1 cellular context compared by ENCODE assay signal in genomic region chr12:117118838-117119591, GRCh38.
TF ChIP-seq lines count a peak whose summit lies in the region.

No MANE protein-coding gene starts in this region.

TF ChIP-seq in HepG2, 621 proteins besides CTCF, POLR2A, EP300 and RAD21 (continued from another document):
- TF ChIP-seq ARID5B (CRISPR knock-in tag; IDR thresholded peaks at IDR 0.05) (peak; percentile 35), ZFP36L2 (CRISPR knock-in tag; IDR thresholded peaks at IDR 0.05) (no peak), ZNF329 (CRISPR knock-in tag; IDR thresholded peaks at IDR 0.05; ENCODE audit: low read depth) (no peak), MIER2 (CRISPR knock-in tag; IDR thresholded peaks at IDR 0.05) (no peak), ETS1 (CRISPR knock-in tag; IDR thresholded peaks at IDR 0.05) (no peak), ZNF530 (CRISPR knock-in tag; IDR thresholded peaks at IDR 0.05; ENCODE audit: low read depth) (no peak), CREB3 (CRISPR knock-in tag; IDR thresholded peaks at IDR 0.05) (no peak), ZNF337 (CRISPR knock-in tag; IDR thresholded peaks at IDR 0.05; ENCODE audit: borderline replicate concordance, low read depth) (no peak), PHF5A (CRISPR knock-in tag; IDR thresholded peaks at IDR 0.05; ENCODE audit: low read depth, unreplicated experiment) (no peak), MTA3 (CRISPR knock-in tag; IDR thresholded peaks at IDR 0.05) (no peak), ZNF761 (CRISPR knock-in tag; conservative IDR thresholded peaks at IDR 0.05) (no peak), ZNF747 (CRISPR knock-in tag; IDR thresholded peaks at IDR 0.05; ENCODE audit: borderline replicate concordance) (no peak), BATF2 (CRISPR knock-in tag; IDR thresholded peaks at IDR 0.05) (no peak), SALL2 (CRISPR knock-in tag; IDR thresholded peaks at IDR 0.05) (no peak), REXO4 (CRISPR knock-in tag; IDR thresholded peaks at IDR 0.05; ENCODE audit: borderline replicate concordance) (no peak), SOX13 (IDR thresholded peaks at IDR 0.05) (peak; percentile 91), SOX13 (CRISPR knock-in tag; conservative IDR thresholded peaks at IDR 0.05 in 1 of 2, IDR thresholded peaks at IDR 0.05 in 1 of 2) (peak in 1 of 2 experiments; percentile 98; a peak in 2 of 4 replicates), U2AF2 (IDR thresholded peaks at IDR 0.05; ENCODE audit: low read depth, low read length) (no peak), MLX (CRISPR knock-in tag; IDR thresholded peaks at IDR 0.05) (no peak), ZBTB38 (CRISPR knock-in tag; IDR thresholded peaks at IDR 0.05) (no peak), RARG (CRISPR knock-in tag; IDR thresholded peaks at IDR 0.05; ENCODE audit: low read depth) (0 out of 2 replicates have a peak, but pooled peaks have one; percentile 32), ZSCAN25 (CRISPR knock-in tag; IDR thresholded peaks at IDR 0.05) (no peak), ZNF609 (CRISPR knock-in tag; IDR thresholded peaks at IDR 0.05; ENCODE audit: borderline replicate concordance) (0 out of 2 replicates have a peak, but pooled peaks have one; percentile 22), ZNF18 (CRISPR knock-in tag; IDR thresholded peaks at IDR 0.05; ENCODE audit: insufficient replicate concordance) (no peak), ZSCAN9 (CRISPR knock-in tag; IDR thresholded peaks at IDR 0.05; ENCODE audit: borderline replicate concordance) (no peak), GATAD2A (CRISPR knock-in tag; IDR thresholded peaks at IDR 0.05) (0 out of 2 replicates have a peak, but pooled peaks have one; percentile 29), TIGD3 (CRISPR knock-in tag; IDR thresholded peaks at IDR 0.05; ENCODE audit: borderline replicate concordance) (no peak), ZNF75D (CRISPR knock-in tag; IDR thresholded peaks at IDR 0.05; ENCODE audit: borderline replicate concordance) (no peak), SYNCRIP (IDR thresholded peaks at IDR 0.05; ENCODE audit: insufficient read depth, low read depth, low read length) (no peak), FIP1L1 (IDR thresholded peaks at IDR 0.05; ENCODE audit: borderline replicate concordance, insufficient read depth, low read depth, low read length) (no peak), PATZ1 (CRISPR knock-in tag; IDR thresholded peaks at IDR 0.05) (peak; percentile 67), NR3C1 (CRISPR knock-in tag; IDR thresholded peaks at IDR 0.05) (no peak), PAX8 (CRISPR knock-in tag; IDR thresholded peaks at IDR 0.05; ENCODE audit: borderline replicate concordance) (no peak), CHD4 (IDR thresholded peaks at IDR 0.05; ENCODE audit: borderline replicate concordance, low read length) (no peak), ZNF746 (CRISPR knock-in tag; IDR thresholded peaks at IDR 0.05) (no peak), CC2D1A (CRISPR knock-in tag; IDR thresholded peaks at IDR 0.05) (no peak), TFE3 (CRISPR knock-in tag; IDR thresholded peaks at IDR 0.05) (no peak), ZNF383 (CRISPR knock-in tag; IDR thresholded peaks at IDR 0.05; ENCODE audit: borderline replicate concordance) (no peak), MAZ (IDR thresholded peaks at IDR 0.05; ENCODE audit: borderline replicate concordance, low read depth, low read length) (no peak), MAZ (CRISPR knock-in tag; IDR thresholded peaks at IDR 0.05; ENCODE audit: low read depth) (no peak; the same call in 1 of the 2 replicates), ZNF550 (CRISPR knock-in tag; IDR thresholded peaks at IDR 0.05; ENCODE audit: borderline replicate concordance) (no peak), TBL1XR1 (IDR thresholded peaks at IDR 0.05; ENCODE audit: borderline replicate concordance, low read length, partially characterized antibody) (no peak), ZNF543 (CRISPR knock-in tag; IDR thresholded peaks at IDR 0.05) (no peak), ZNF501 (CRISPR knock-in tag; IDR thresholded peaks at IDR 0.05) (peak; percentile 56), ZNF121 (CRISPR knock-in tag; IDR thresholded peaks at IDR 0.05) (0 out of 2 replicates have a peak, but pooled peaks have one; percentile 14)
